Comparison of ENCODE assay signal across 9 cellular contexts in genomic region chr7:18357691-18358090, GRCh38.
DNase-seq lines count a peak whose midpoint lies in the region; ATAC-seq and TF ChIP-seq lines count a peak whose summit lies in the region.
"Had no signal": no experiment of that assay in that cellular context is flagged by ENCODE, and none has a peak within 500 bp of the region (broad histone marks: within the 10 kb centered on the region; RNA-seq: fewer than 3 reads in every experiment).

No MANE protein-coding gene starts in this region.

- intact Hi-C loops in activated CD4-positive, alpha-beta T cell treated with anti-CD3 and anti-CD28 coated beads, Interleukin-2, amount 10 ng/mL, durations not matched to agents 24 days and 14 days (cut with micrococcal nuclease) = loop anchor here (2.0 to 10.0 kb wide), 3 partner anchors 217 to 1307 kb away; no protein-coding TSS in a partner anchor

- H3K27ac Mint-ChIP-seq in activated CD4-positive, alpha-beta T cell treated with anti-CD3 and anti-CD28 coated beads, Interleukin-2, amount 10 ng/mL, durations not matched to agents 24 days and 14 days = no peak overlapping the region
- H3K27ac Mint-ChIP-seq: T-cell had no signal

- H3K4me3 ChIP-seq in HAP-1 = no peak overlapping the region
- H3K4me3 ChIP-seq in kidney epithelial cell (ENCODE audit: low read depth, low read length) = no peak overlapping the region

- no peaks in the 10 kb centered on the region for H3K36me3 Mint-ChIP-seq in activated CD4-positive, alpha-beta T cell treated with anti-CD3 and anti-CD28 coated beads, Interleukin-2, amount 10 ng/mL, durations not matched to agents 24 days and 14 days (ENCODE audit: low read depth)
- H3K36me3 Mint-ChIP-seq: T-cell had no signal

- ATAC-seq in HG03196 (IDR thresholded peaks at IDR 0.05; ENCODE audit: unreplicated experiment) = no peak
- ATAC-seq: T-cell had no signal

- no peak overlapping the region for H3K4me3 Mint-ChIP-seq in activated CD4-positive, alpha-beta T cell treated with anti-CD3 and anti-CD28 coated beads, Interleukin-2, amount 10 ng/mL, durations not matched to agents 24 days and 14 days
- H3K4me3 Mint-ChIP-seq: T-cell had no signal

- H3K27me3 ChIP-seq in HAP-1 (ENCODE audit: low read depth) (no peaks in the 10 kb centered on the region), kidney epithelial cell (ENCODE audit: control insufficient read depth, insufficient read depth, low read length) (no peaks in the 10 kb centered on the region)

- peak; percentile 25 for TF ChIP-seq CTCF in kidney epithelial cell (IDR thresholded peaks at IDR 0.05; ENCODE audit: insufficient read depth, low read length, poor library complexity, severe bottlenecking)

- DNase-seq in Daoy (ENCODE audit: low read depth) = peak; percentile 10
- DNase-seq in HAP-1 (ENCODE audit: low spot score in 2 of 2) = peak; percentile 48 to 71
- peak; percentile 25 for DNase-seq in RPMI8226
- DNase-seq in kidney epithelial cell (ENCODE audit: low read depth) = no peak
- DNase-seq in NCI-H524 treated with DMSO at 0.1 percent for 48 hours (lab: John Stamatoyannopoulos, UW) = no peak
- no peak for DNase-seq in activated CD4-positive, alpha-beta T cell treated with anti-CD3 and anti-CD28 coated beads, Interleukin-2, amount 10 ng/mL, durations not matched to agents 24 days and 14 days
- DNase-seq in ureter (ENCODE audit: low spot score) = no peak
- DNase-seq: T-cell had no signal

- no peaks in the 10 kb centered on the region for H3K36me3 ChIP-seq in HAP-1 (replicated peaks)
- H3K36me3 ChIP-seq in kidney epithelial cell (ENCODE audit: control insufficient read depth, insufficient read depth, low read length) = no peaks in the 10 kb centered on the region

- no peaks in the 10 kb centered on the region for H3K9me3 Mint-ChIP-seq in activated CD4-positive, alpha-beta T cell treated with anti-CD3 and anti-CD28 coated beads, Interleukin-2, amount 10 ng/mL, durations not matched to agents 24 days and 14 days
- H3K9me3 Mint-ChIP-seq: T-cell had no signal

- peaks cover 85% of the 10 kb centered on the region for H3K4me1 ChIP-seq in HAP-1

- peaks cover 3% of the 10 kb centered on the region for H3K4me1 Mint-ChIP-seq in activated CD4-positive, alpha-beta T cell treated with anti-CD3 and anti-CD28 coated beads, Interleukin-2, amount 10 ng/mL, durations not matched to agents 24 days and 14 days

- no peaks in the 10 kb centered on the region for H3K9me3 ChIP-seq in HAP-1

- peaks cover under 1% of the 10 kb centered on the region for H3K27me3 Mint-ChIP-seq in activated CD4-positive, alpha-beta T cell treated with anti-CD3 and anti-CD28 coated beads, Interleukin-2, amount 10 ng/mL, durations not matched to agents 24 days and 14 days
- H3K27me3 Mint-ChIP-seq: T-cell had no signal

- in situ Hi-C loops in HAP-1 (cut with MboI; ENCODE audit: low sequenced_read_pairs) = loop anchor here (5.0 to 10.0 kb wide), 2 partner anchors 140 to 217 kb away; partner anchors contain the start of gene HDAC9

Comparison
In these comparisons a context has a peak if more than half of its experiments do, and no peak if none do; other contexts are left out.
1. DNase-seq: peak in Daoy (single experiment), HAP-1 (2 of 2) and RPMI8226 (single experiment); none in kidney epithelial cell (single experiment), NCI-H524 treated with DMSO at 0.1 percent for 48 hours (single experiment), activated CD4-positive, alpha-beta T cell treated with anti-CD3 and anti-CD28 coated beads, Interleukin-2, amount 10 ng/mL, durations not matched to agents 24 days and 14 days (single experiment) and ureter (single experiment).